8 cellular contexts compared by ENCODE assay signal in the genomic region with DNA sequence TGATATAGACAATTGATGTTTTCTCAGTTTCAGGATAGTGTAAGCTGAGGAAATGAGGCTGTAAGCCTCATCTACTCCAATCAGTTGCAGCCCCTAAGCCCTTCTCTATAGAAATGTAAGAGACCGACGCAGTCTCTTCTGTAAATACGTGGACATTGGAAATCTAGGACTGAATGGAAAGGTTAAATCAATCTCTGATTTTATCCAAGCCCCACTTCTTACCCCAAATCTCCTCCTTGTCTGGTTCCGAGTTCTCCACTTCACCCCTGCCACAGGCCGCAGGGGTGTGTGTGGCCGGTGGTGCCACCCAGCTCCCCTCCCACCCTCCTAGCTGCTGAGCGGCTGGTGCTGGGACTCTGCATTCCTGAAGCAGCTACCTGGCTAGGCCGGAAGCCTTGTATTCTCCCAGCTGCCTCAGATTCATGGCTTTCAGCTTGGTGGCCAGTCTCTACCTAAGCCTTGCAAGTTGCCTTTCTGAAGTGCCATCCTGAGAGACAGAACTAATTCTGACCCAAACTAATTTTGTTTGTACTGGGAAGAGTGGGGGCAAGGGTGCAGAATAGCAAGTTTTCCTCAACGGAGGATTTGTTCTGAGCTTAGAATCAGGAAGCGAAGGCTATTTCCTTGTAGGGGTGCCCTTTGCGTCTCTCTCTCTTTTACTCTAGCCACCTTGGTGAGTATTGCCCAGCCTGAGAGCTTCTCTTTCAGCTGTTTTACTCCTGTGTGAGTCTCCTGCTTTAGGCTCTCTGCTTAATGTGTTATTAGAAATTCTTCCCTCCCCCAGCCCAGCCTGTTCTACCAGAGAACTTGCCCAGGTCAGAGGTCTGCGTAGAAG. TPM values are rescaled to one million over a fixed set of nuclear protein-coding genes. Genes with fewer than 3 reads are reported as not detected.
A peak's percentile ranks its signal among the peaks of the same experiment; 100 is the strongest.
DNase-seq lines count a peak whose midpoint lies in the region; ATAC-seq, FAIRE-seq and TF ChIP-seq lines count a peak whose summit lies in the region.

No MANE protein-coding gene starts in this region.

- H3K9me3 ChIP-seq in iPS-20b (ENCODE audit: insufficient read depth, low read depth, low read length) = no peaks in the 10 kb centered on the region
- no peaks in the 10 kb centered on the region for H3K9me3 ChIP-seq in small intestine (ENCODE audit: control insufficient read depth, low read depth)

- WGBS in small intestine, 3 donors = 12 to 28% (median 21%) methylated on average over 12 of the region's 12 CpGs

- H3K4me1 ChIP-seq in iPS-20b (ENCODE audit: insufficient read depth, low read length) (peaks cover 3% of the 10 kb centered on the region; the same call in 1 of the 2 replicates), small intestine (ENCODE audit: control insufficient read depth in 2 of 2, insufficient read depth in 1 of 2, low read depth in 1 of 2, low read length in 1 of 2) (peaks cover 4 to 7% of the 10 kb centered on the region in 2 donors)

- TF ChIP-seq CTCF in GM12865 (IDR thresholded peaks at IDR 0.05; ENCODE audit: insufficient read depth, low read depth, low read length, missing control alignments) = no peak

- DNase-seq in GM12865 (ENCODE audit: low read depth) = no peak
- peak; percentile 54 for DNase-seq in small intestine
- no peak for DNase-seq in T-helper 9 cell
- DNase-seq in NCI-H2171 (lab: John Stamatoyannopoulos, UW) = no peak
- DNase-seq in ecto neural progenitor cell (ENCODE audit: low spot score) = no peak

- peak; percentile 18 for ATAC-seq in HG03025 (IDR thresholded peaks at IDR 0.05; ENCODE audit: low FRiP score, unreplicated experiment)

- H3K27ac ChIP-seq in angular gyrus (ENCODE audit: low read depth, low read length) (peak overlapping the region; percentile 15), iPS-20b (ENCODE audit: low read length) (no peak overlapping the region), small intestine (ENCODE audit: low read depth in 1 of 2, low read length in 1 of 2) (peak overlapping the region; percentile 50 to 79)

- H3K36me3 ChIP-seq in iPS-20b (ENCODE audit: insufficient read depth, low read depth, low read length) = peaks cover 34% of the 10 kb centered on the region
- H3K36me3 ChIP-seq in small intestine (ENCODE audit: control insufficient read depth in 2 of 2, insufficient read depth in 2 of 2, low read length in 2 of 2) = peaks cover 12 to 15% of the 10 kb centered on the region in 2 donors

- peak overlapping the region; percentile 55 for H3K4me3 ChIP-seq in GM12865 (ENCODE audit: low read depth, low read length)
- peak overlapping the region; percentile 87 for H3K4me3 ChIP-seq in iPS-20b (ENCODE audit: low read length)
- H3K4me3 ChIP-seq in small intestine (ENCODE audit: low read depth in 1 of 2, low read length in 2 of 2) = peak overlapping the region; percentile 61 to 65

- H3K27me3 ChIP-seq in iPS-20b (ENCODE audit: insufficient read depth, low read length) = no peaks in the 10 kb centered on the region
- no peaks in the 10 kb centered on the region for H3K27me3 ChIP-seq in small intestine (ENCODE audit: control insufficient read depth in 2 of 2, insufficient read depth in 2 of 2, low read length in 2 of 2)

- FAIRE-seq in small intestine (lab: Jason Lieb, UNC) = no peak

- peak overlapping the region; percentile 80; the same call in 1 of the 2 replicates for H3K9ac ChIP-seq in iPS-20b (ENCODE audit: low read depth, low read length)

RNA-seq across cellular contexts. Expression of gene VWA5A, which starts 0.7 kb away (rescaled TPM):
- polyA plus RNA-seq in small intestine = 10 to 100 TPM; 21.9 to 30.6 (median 26.7) TPM
